Comparison of ENCODE assay signal across 36 cellular contexts in genomic region chr18:45133246-45133645, GRCh38.
"Had no signal": no experiment of that assay in that cellular context is flagged by ENCODE, and none has a peak within 500 bp of the region (broad histone marks: within the 10 kb centered on the region; RNA-seq: fewer than 3 reads in every experiment).

No MANE protein-coding gene starts in this region.

- ATAC-seq: activated CD8-positive, alpha-beta memory T cell treated with anti-CD3 and anti-CD28 coated beads, Interleukin-2, amount 10 ng/mL, durations not matched to agents 7 days and 5 days; activated CD8-positive, alpha-beta T cell treated with anti-CD3 and anti-CD28 coated beads, Interleukin-2, amount 10 ng/mL, durations not matched to agents 7 days and 5 days; activated naive CD8-positive, alpha-beta T cell treated with anti-CD3 and anti-CD28 coated beads, Interleukin-2, amount 50 U/mL, for 24 hours had no signal

- H3K36me3 Mint-ChIP-seq: activated CD8-positive, alpha-beta memory T cell treated with anti-CD3 and anti-CD28 coated beads, Interleukin-2, amount 10 ng/mL, durations not matched to agents 7 days and 5 days; activated naive CD4-positive, alpha-beta T cell treated with anti-CD3 and anti-CD28 coated beads, Interleukin-2, amount 10 ng/mL, durations not matched to agents 7 days and 5 days; activated naive CD4-positive, alpha-beta T cell treated with anti-CD3 and anti-CD28 coated beads, Interleukin-2, amount 50 U/mL, for 24 hours; activated naive CD8-positive, alpha-beta T cell; activated naive CD8-positive, alpha-beta T cell treated with anti-CD3 and anti-CD28 coated beads, Interleukin-2, amount 10 ng/mL, durations not matched to agents 7 days and 5 days; brain had no signal

- H3K4me1 ChIP-seq: adrenal gland had no signal

- H3K9me3 Mint-ChIP-seq: activated B cell treated with CpG ODN at 0.5 μM for 24 hours; activated CD4-positive, alpha-beta memory T cell treated with anti-CD3 and anti-CD28 coated beads, Interleukin-2, amount 10 ng/mL, durations not matched to agents 7 days and 5 days; activated CD4-positive, alpha-beta T cell treated with anti-CD3 and anti-CD28 coated beads, Interleukin-2, amount 10 ng/mL, durations not matched to agents 7 days and 5 days; activated naive CD4-positive, alpha-beta T cell treated with anti-CD3 and anti-CD28 coated beads, Interleukin-2, amount 10 ng/mL, durations not matched to agents 7 days and 5 days; activated naive CD4-positive, alpha-beta T cell treated with anti-CD3 and anti-CD28 coated beads, Interleukin-2, amount 50 U/mL, for 24 hours; activated naive CD8-positive, alpha-beta T cell treated with anti-CD3 and anti-CD28 coated beads, Interleukin-2, amount 10 ng/mL, durations not matched to agents 7 days and 5 days; activated naive CD8-positive, alpha-beta T cell treated with anti-CD3 and anti-CD28 coated beads, Interleukin-2, amount 50 U/mL, for 24 hours; activated T-cell treated with anti-CD3 and anti-CD28 coated beads, Interleukin-2, amount 50 U/mL, for 24 hours; activated T-helper 2 cell treated with anti-CD3 and anti-CD28 coated beads, Interferon-gamma antibody, Interleukin-2, Interleukin-4, amounts not matched to agents 10 μg/mL and 5 μg/mL and 100 μg/mL, durations not matched to agents 14 hours and 24 hours and 36 hours; central memory CD8-positive, alpha-beta T cell; T-helper 2 cell treated with Interferon-gamma antibody and Interleukin-4, amounts not matched to agents 5 μg/mL and 100 μg/mL, for 36 hours had no signal

- H3K27me3 Mint-ChIP-seq: activated naive CD4-positive, alpha-beta T cell treated with anti-CD3 and anti-CD28 coated beads, Interleukin-2, amount 10 ng/mL, durations not matched to agents 7 days and 5 days; activated naive CD8-positive, alpha-beta T cell treated with anti-CD3 and anti-CD28 coated beads, Interleukin-2, amount 10 ng/mL, durations not matched to agents 7 days and 5 days; activated naive CD8-positive, alpha-beta T cell treated with anti-CD3 and anti-CD28 coated beads, Interleukin-2, amount 50 U/mL, for 24 hours had no signal

- FAIRE-seq: bronchial epithelial cell, TTC549 had no signal

- H3K27ac Mint-ChIP-seq: activated B cell treated with CpG ODN at 0.5 μM for 24 hours; activated CD4-positive, alpha-beta memory T cell treated with anti-CD3 and anti-CD28 coated beads, Interleukin-2, amount 10 ng/mL, durations not matched to agents 7 days and 5 days; activated CD4-positive, alpha-beta T cell treated with anti-CD3 and anti-CD28 coated beads, Interleukin-2, amount 10 ng/mL, durations not matched to agents 7 days and 5 days; activated CD8-positive, alpha-beta memory T cell treated with anti-CD3 and anti-CD28 coated beads, Interleukin-2, amount 10 ng/mL, durations not matched to agents 7 days and 5 days; activated CD8-positive, alpha-beta T cell treated with anti-CD3 and anti-CD28 coated beads, Interleukin-2, amount 10 ng/mL, durations not matched to agents 7 days and 5 days; activated naive CD4-positive, alpha-beta T cell treated with anti-CD3 and anti-CD28 coated beads, Interleukin-2, amount 10 ng/mL, durations not matched to agents 7 days and 5 days; activated naive CD4-positive, alpha-beta T cell treated with anti-CD3 and anti-CD28 coated beads, Interleukin-2, amount 50 U/mL, for 24 hours; activated naive CD8-positive, alpha-beta T cell; activated naive CD8-positive, alpha-beta T cell treated with anti-CD3 and anti-CD28 coated beads, Interleukin-2, amount 10 ng/mL, durations not matched to agents 7 days and 5 days; activated naive CD8-positive, alpha-beta T cell treated with anti-CD3 and anti-CD28 coated beads, Interleukin-2, amount 50 U/mL, for 24 hours; activated T-cell treated with anti-CD3 and anti-CD28 coated beads, Interleukin-2, amount 50 U/mL, for 24 hours; activated T-helper 2 cell treated with anti-CD3 and anti-CD28 coated beads, Interferon-gamma antibody, Interleukin-2, Interleukin-4, amounts not matched to agents 10 μg/mL and 5 μg/mL and 100 μg/mL, durations not matched to agents 14 hours and 24 hours and 36 hours; brain; T-helper 1 cell treated with Interleukin-12 subunit alpha and Interleukin-12 subunit beta and Interleukin-4 antibody, amounts not matched to agents 30 μg/mL and 1 μg/mL, for 36 hours; T-helper 2 cell treated with Interferon-gamma antibody and Interleukin-4, amounts not matched to agents 5 μg/mL and 100 μg/mL, for 36 hours had no signal

- H3K4me1 Mint-ChIP-seq: activated CD4-positive, alpha-beta memory T cell treated with anti-CD3 and anti-CD28 coated beads, Interleukin-2, amount 10 ng/mL, durations not matched to agents 7 days and 5 days; activated CD4-positive, alpha-beta T cell treated with anti-CD3 and anti-CD28 coated beads, Interleukin-2, amount 10 ng/mL, durations not matched to agents 7 days and 5 days; activated CD8-positive, alpha-beta memory T cell treated with anti-CD3 and anti-CD28 coated beads, Interleukin-2, amount 10 ng/mL, durations not matched to agents 7 days and 5 days; activated naive CD4-positive, alpha-beta T cell treated with anti-CD3 and anti-CD28 coated beads, Interleukin-2, amount 10 ng/mL, durations not matched to agents 7 days and 5 days; activated naive CD4-positive, alpha-beta T cell treated with anti-CD3 and anti-CD28 coated beads, Interleukin-2, amount 50 U/mL, for 24 hours; activated naive CD8-positive, alpha-beta T cell treated with anti-CD3 and anti-CD28 coated beads, Interleukin-2, amount 10 ng/mL, durations not matched to agents 7 days and 5 days had no signal

- DNase-seq: activated B cell treated with CpG ODN at 0.5 μM for 24 hours; activated CD4-positive, alpha-beta memory T cell treated with anti-CD3 and anti-CD28 coated beads, Interleukin-2, amount 10 ng/mL, durations not matched to agents 7 days and 5 days; activated CD4-positive, alpha-beta T cell treated with anti-CD3 and anti-CD28 coated beads for 48 hours; activated CD4-positive, alpha-beta T cell treated with anti-CD3 and anti-CD28 coated beads, Interleukin-2, amount 10 ng/mL, durations not matched to agents 7 days and 5 days; activated CD4-positive, alpha-beta T cell treated with anti-CD3 and anti-CD28 coated beads, Interleukin-2, amount 50 U/mL, for 48 hours; activated CD4-positive, CD25-positive, alpha-beta regulatory T cell treated with anti-CD3 and anti-CD28 coated beads, Interleukin-2, amount 50 U/mL, for 72 hours; activated CD8-positive, alpha-beta memory T cell treated with anti-CD3 and anti-CD28 coated beads for 24 hours; activated CD8-positive, alpha-beta memory T cell treated with anti-CD3 and anti-CD28 coated beads, Interleukin-2, amount 10 ng/mL, durations not matched to agents 7 days and 5 days; activated CD8-positive, alpha-beta memory T cell treated with anti-CD3 and anti-CD28 coated beads, Interleukin-2, amount 50 U/mL, for 48 hours; activated CD8-positive, alpha-beta T cell treated with anti-CD3 and anti-CD28 coated beads, Interleukin-2, amount 10 ng/mL, durations not matched to agents 7 days and 5 days; activated effector memory CD4-positive, alpha-beta T cell treated with Interleukin-2 at 50 U/mL for 16 hours; activated gamma-delta T cell; activated naive CD4-positive, alpha-beta T cell treated with anti-CD3 and anti-CD28 coated beads, Interleukin-2, amount 10 ng/mL, durations not matched to agents 7 days and 5 days; activated naive CD4-positive, alpha-beta T cell treated with Interleukin-2 at 50 U/mL for 16 hours; activated naive CD8-positive, alpha-beta T cell treated with anti-CD3 and anti-CD28 coated beads, Interleukin-2, amount 10 ng/mL, durations not matched to agents 7 days and 5 days; activated naive CD8-positive, alpha-beta T cell treated with anti-CD3 and anti-CD28 coated beads, Interleukin-2, amount 50 U/mL, for 24 hours; activated T-cell treated with anti-CD3 and anti-CD28 coated beads, Interleukin-2, amount 50 U/mL, for 24 hours; activated T-cell treated with anti-CD3 and anti-CD28 coated beads, Interleukin-2, amount 50 U/mL, for 48 hours; adrenal gland; amniotic stem cell; aorta; caudate nucleus; SW 1271; T-helper 1 cell; T-helper 2 cell; T-helper 9 cell had no signal

- H3K36me3 ChIP-seq: adrenal gland, cardiac muscle cell had no signal

- H3K4me3 Mint-ChIP-seq: activated B cell treated with CpG ODN at 0.5 μM for 24 hours; activated CD4-positive, alpha-beta memory T cell treated with anti-CD3 and anti-CD28 coated beads, Interleukin-2, amount 10 ng/mL, durations not matched to agents 7 days and 5 days; activated CD4-positive, alpha-beta T cell treated with anti-CD3 and anti-CD28 coated beads, Interleukin-2, amount 10 ng/mL, durations not matched to agents 7 days and 5 days; activated CD8-positive, alpha-beta memory T cell treated with anti-CD3 and anti-CD28 coated beads, Interleukin-2, amount 10 ng/mL, durations not matched to agents 7 days and 5 days; activated CD8-positive, alpha-beta T cell treated with anti-CD3 and anti-CD28 coated beads, Interleukin-2, amount 10 ng/mL, durations not matched to agents 7 days and 5 days; activated naive CD4-positive, alpha-beta T cell treated with anti-CD3 and anti-CD28 coated beads, Interleukin-2, amount 10 ng/mL, durations not matched to agents 7 days and 5 days; activated naive CD4-positive, alpha-beta T cell treated with anti-CD3 and anti-CD28 coated beads, Interleukin-2, amount 50 U/mL, for 24 hours; activated naive CD8-positive, alpha-beta T cell; activated naive CD8-positive, alpha-beta T cell treated with anti-CD3 and anti-CD28 coated beads, Interleukin-2, amount 10 ng/mL, durations not matched to agents 7 days and 5 days; activated naive CD8-positive, alpha-beta T cell treated with anti-CD3 and anti-CD28 coated beads, Interleukin-2, amount 50 U/mL, for 24 hours; activated T-cell treated with anti-CD3 and anti-CD28 coated beads, Interleukin-2, amount 50 U/mL, for 24 hours; brain; central memory CD8-positive, alpha-beta T cell; T-helper 1 cell treated with Interleukin-12 subunit alpha and Interleukin-12 subunit beta and Interleukin-4 antibody, amounts not matched to agents 30 μg/mL and 1 μg/mL, for 36 hours; T-helper 2 cell treated with Interferon-gamma antibody and Interleukin-4, amounts not matched to agents 5 μg/mL and 100 μg/mL, for 36 hours had no signal

- H3K27me3 ChIP-seq: adrenal gland had no signal

- H3K9me3 ChIP-seq: adrenal gland had no signal

- H3K4me3 ChIP-seq: adrenal gland, cardiac muscle cell had no signal
